In the genomic region with DNA sequence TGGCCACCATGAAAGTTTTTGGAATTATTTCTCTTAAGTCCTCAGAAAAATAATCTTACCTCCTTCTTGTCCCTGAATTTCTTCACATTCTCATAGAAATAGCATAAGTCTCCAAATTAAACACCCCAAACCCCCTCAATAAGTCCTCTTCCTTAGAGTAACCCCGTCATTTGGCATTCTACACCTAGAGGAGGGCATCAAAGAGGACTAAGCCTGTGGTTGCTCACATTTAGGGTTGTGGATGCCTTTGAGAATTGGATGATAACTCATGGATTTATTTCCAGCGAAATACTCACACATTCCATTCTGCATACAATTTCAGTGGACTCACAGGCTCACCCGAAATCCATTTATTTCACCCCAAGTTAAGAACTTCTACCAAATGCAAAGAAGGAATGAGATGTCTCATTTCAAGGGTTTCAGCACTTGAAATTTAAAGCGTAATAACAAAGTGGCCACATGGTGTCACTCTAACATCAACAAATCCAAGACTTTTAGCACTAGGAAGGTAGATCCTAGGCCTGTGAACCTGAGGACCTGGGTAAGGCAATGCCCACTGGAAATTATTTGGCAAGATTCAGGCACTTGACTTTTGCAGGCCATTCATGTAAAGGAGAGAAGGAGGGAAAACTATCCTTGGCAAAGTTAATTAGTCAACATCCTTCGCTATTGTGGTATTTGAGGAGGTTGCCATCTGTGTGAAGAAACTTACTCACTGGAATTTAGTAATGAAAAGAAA, we compare ENCODE assay signal across 8 cellular contexts. TPM values are rescaled to one million over a fixed set of nuclear protein-coding genes. Genes with fewer than 3 reads are reported as not detected.
DNase-seq lines count a peak whose midpoint lies in the region; ATAC-seq, FAIRE-seq and TF ChIP-seq lines count a peak whose summit lies in the region.

No MANE protein-coding gene starts in this region.

- intact Hi-C loops in kidney (cut with DNase I), result no loop called here

- no peaks in the 10 kb centered on the region for H3K9me3 Mint-ChIP-seq in stimulated activated memory B cell treated with anti-CD40 and anti-IgM and Interleukin-4, amounts not matched to agents 10 μg/mL and 1 μg/mL and 100 μg/mL, for 72 hours

- H3K4me3 Mint-ChIP-seq in stimulated activated memory B cell treated with anti-CD40 and anti-IgM and Interleukin-4, amounts not matched to agents 10 μg/mL and 1 μg/mL and 100 μg/mL, for 72 hours, result no peak overlapping the region

- H3K27ac Mint-ChIP-seq in stimulated activated memory B cell treated with anti-CD40 and anti-IgM and Interleukin-4, amounts not matched to agents 10 μg/mL and 1 μg/mL and 100 μg/mL, for 72 hours, result no peak overlapping the region

- peak; percentile 60 for TF ChIP-seq CTCF in kidney (IDR thresholded peaks at IDR 0.05; ENCODE audit: borderline replicate concordance, extremely low read depth, insufficient read depth)

- in situ Hi-C loops in T47D (cut with HindIII; ENCODE audit: low pct_unique_long_range_greater_than_20kb, low sequenced_read_pairs), result no loop called here

- no peaks in the 10 kb centered on the region for H3K36me3 Mint-ChIP-seq in stimulated activated memory B cell treated with anti-CD40 and anti-IgM and Interleukin-4, amounts not matched to agents 10 μg/mL and 1 μg/mL and 100 μg/mL, for 72 hours

- peak; percentile 45 for ATAC-seq in GM18870 (IDR thresholded peaks at IDR 0.05; ENCODE audit: unreplicated experiment)
- peak; percentile 58 for ATAC-seq in stimulated activated memory B cell treated with anti-CD40 and anti-IgM and Interleukin-4, amounts not matched to agents 10 μg/mL and 1 μg/mL and 100 μg/mL, for 72 hours
- no peak for ATAC-seq in HG02571 (IDR thresholded peaks at IDR 0.05; ENCODE audit: unreplicated experiment)

- H3K4me1 Mint-ChIP-seq in stimulated activated memory B cell treated with anti-CD40 and anti-IgM and Interleukin-4, amounts not matched to agents 10 μg/mL and 1 μg/mL and 100 μg/mL, for 72 hours, result no peaks in the 10 kb centered on the region

- no peaks in the 10 kb centered on the region for H3K36me3 ChIP-seq in kidney (ENCODE audit: control insufficient read depth in 1 of 2, insufficient read depth in 2 of 2, low read length in 2 of 2)

- peak; percentile 60 for FAIRE-seq in kidney (lab: Jason Lieb, UNC)

- no peaks in the 10 kb centered on the region for H3K4me1 ChIP-seq in kidney (ENCODE audit: control insufficient read depth in 1 of 2, insufficient read depth in 1 of 2, low read depth in 1 of 2, low read length in 2 of 2)

- H3K27me3 Mint-ChIP-seq in stimulated activated memory B cell treated with anti-CD40 and anti-IgM and Interleukin-4, amounts not matched to agents 10 μg/mL and 1 μg/mL and 100 μg/mL, for 72 hours, result peaks cover 14% of the 10 kb centered on the region

- H3K9ac ChIP-seq in kidney (ENCODE audit: low read length in 2 of 2), result no peak overlapping the region

- no peaks in the 10 kb centered on the region for H3K9me3 ChIP-seq in kidney (ENCODE audit: control insufficient read depth in 1 of 2, low read length in 2 of 2)

- DNase-seq in COR-L47 (lab: John Stamatoyannopoulos, UW) (peak; percentile 64), OCI-M2 (lab: John Stamatoyannopoulos, UW; ENCODE audit: unreplicated experiment) (peak; percentile 25), T47D (ENCODE audit: low read depth in 1 of 2, low spot score in 1 of 2) (peak; percentile 11 to 71), kidney (no peak)
- DNase-seq in Jurkat, Clone E6-1 (ENCODE audit: low read depth, low spot score), result peak; percentile 63

- no peak overlapping the region for H3K4me3 ChIP-seq in Jurkat, Clone E6-1 (ENCODE audit: low read length)
- H3K4me3 ChIP-seq in kidney (ENCODE audit: low read length in 2 of 2), result no peak overlapping the region

- no peak overlapping the region for H3K27ac ChIP-seq in kidney (ENCODE audit: low read depth in 2 of 2, low read length in 2 of 2)

RNA-seq across cellular contexts. Expression of a gene that starts 24.6 kb away (rescaled TPM):
- polyA plus RNA-seq in Jurkat, Clone E6-1 (2012; ENCODE audit: insufficient read depth, insufficient read length), result not detected
- not detected for total RNA-seq in kidney
- not detected for polyA plus RNA-seq in kidney (ENCODE audit: insufficient read depth, low read depth, low replicate concordance)

RNA-seq across cellular contexts. Expression of a gene that starts 51.3 kb away (rescaled TPM):
- polyA plus RNA-seq in Jurkat, Clone E6-1 (2012; ENCODE audit: insufficient read depth, insufficient read length), result not detected
- total RNA-seq in kidney, result not detected
- polyA plus RNA-seq in kidney (ENCODE audit: insufficient read depth, low read depth, low replicate concordance), result not detected
